Comparison of ENCODE assay signal across 9 cellular contexts in the genomic region with DNA sequence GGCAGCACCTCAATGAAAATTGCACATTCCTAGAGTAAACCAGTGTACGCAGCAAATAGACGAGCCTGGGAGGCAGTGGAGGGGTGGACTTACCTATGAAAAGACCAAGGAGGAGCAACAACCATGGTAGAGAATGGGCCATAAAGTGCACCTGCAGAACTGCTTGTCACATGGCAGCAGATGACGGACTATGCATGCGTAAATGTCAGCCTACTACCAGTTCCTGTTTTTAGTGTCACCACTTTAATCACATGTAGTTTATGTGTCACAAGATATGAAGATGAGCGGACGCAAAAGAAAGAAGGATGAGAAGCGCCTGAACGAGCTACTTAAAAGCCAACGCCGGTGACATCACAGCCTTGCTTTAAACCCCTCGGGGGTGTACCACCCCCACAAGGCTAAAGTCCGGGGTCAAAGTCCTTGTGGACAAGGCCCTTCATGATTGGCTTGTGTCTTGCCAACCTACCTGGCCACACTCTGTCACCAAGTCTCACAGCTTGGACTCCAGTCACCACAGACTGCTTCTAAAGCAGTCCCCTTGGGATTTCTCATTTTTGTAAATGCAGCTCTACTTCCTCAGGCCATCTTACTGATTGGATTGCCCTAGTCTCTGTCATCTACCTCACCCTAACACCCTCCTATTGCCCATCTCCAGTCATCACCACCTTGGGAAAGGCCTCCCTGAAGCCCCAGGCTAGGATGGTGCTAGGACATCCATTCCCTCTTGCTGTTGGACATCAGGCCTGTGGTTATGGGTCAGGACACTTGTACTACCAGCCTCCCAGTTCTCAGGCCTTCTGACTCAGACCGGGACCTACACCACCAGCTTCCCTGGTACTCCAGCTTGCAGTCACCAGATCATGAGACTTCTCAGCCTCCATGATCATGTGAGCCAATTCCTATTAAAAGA. TPM values are rescaled to one million over a fixed set of nuclear protein-coding genes. Genes with fewer than 3 reads are reported as not detected.
DNase-seq lines count a peak whose midpoint lies in the region; ATAC-seq and TF ChIP-seq lines count a peak whose summit lies in the region.
"Had no signal": no experiment of that assay in that cellular context is flagged by ENCODE, and none has a peak within 500 bp of the region (broad histone marks: within the 10 kb centered on the region; RNA-seq: fewer than 3 reads in every experiment).

No MANE protein-coding gene starts in this region.

- intact Hi-C loops in CD4-positive, alpha-beta memory T cell (cut with micrococcal nuclease): no loop called here
- intact Hi-C loops in psoas muscle (cut with DNase I): no loop called here

- 83 to 87% (median 86%) methylated on average over 13 of the region's 13 CpGs for WGBS in psoas muscle, 3 donors

- POLR2A ChIA-PET in CD4-positive, alpha-beta memory T cell (lab: Charles Lee; ENCODE audit: partially characterized antibody): no interaction called here

- CTCF ChIA-PET in CD4-positive, alpha-beta memory T cell (lab: Charles Lee; ENCODE audit: partially characterized antibody): interaction anchor here (1.0 to 1.6 kb wide), 3 partner anchors 9 to 76 kb away, joined by 3 to 6 read pairs (median 3); no protein-coding TSS in a partner anchor

- TF ChIP-seq CTCF in psoas muscle (IDR thresholded peaks at IDR 0.05): no peak

- no peak overlapping the region for H3K4me3 ChIP-seq in CD4-positive, alpha-beta memory T cell (ENCODE audit: low read length in 2 of 2)
- no peak overlapping the region for H3K4me3 ChIP-seq in psoas muscle

- H3K27ac ChIP-seq in CD4-positive, alpha-beta memory T cell (ENCODE audit: low read depth, low read length): no peak overlapping the region
- no peak overlapping the region for H3K27ac ChIP-seq in psoas muscle

- DNase-seq in CD4-positive, alpha-beta memory T cell: no peak
- DNase-seq in T-helper 17 cell: no peak
- no peak for DNase-seq in NCI-H446 (lab: John Stamatoyannopoulos, UW)
- no peak for DNase-seq in psoas muscle
- DNase-seq in middle frontal gyrus (ENCODE audit: extremely low spot score, low spot score): no peak

- H3K4me1 ChIP-seq in CD4-positive, alpha-beta memory T cell (ENCODE audit: insufficient read depth, low read length): peaks cover 8% of the 10 kb centered on the region
- H3K4me1 ChIP-seq in psoas muscle: no peaks in the 10 kb centered on the region

- no peaks in the 10 kb centered on the region for H3K36me3 ChIP-seq in CD4-positive, alpha-beta memory T cell (ENCODE audit: insufficient read depth, low read length)
- no peaks in the 10 kb centered on the region for H3K36me3 ChIP-seq in psoas muscle (ENCODE audit: insufficient read depth in 1 of 2, low read depth in 1 of 2)

- no peaks in the 10 kb centered on the region for H3K36me3 Mint-ChIP-seq in CD4-positive, alpha-beta memory T cell
- H3K36me3 Mint-ChIP-seq in T-helper 17 cell (ENCODE audit: low read depth): no peaks in the 10 kb centered on the region

- peak; percentile 91 for ATAC-seq in GM19372 (IDR thresholded peaks at IDR 0.05; ENCODE audit: low read depth, unreplicated experiment)
- ATAC-seq in HG03066 (IDR thresholded peaks at IDR 0.05; ENCODE audit: low read depth, unreplicated experiment): peak; percentile 85
- peak; percentile 83 for ATAC-seq in T-helper 17 cell
- ATAC-seq in psoas muscle: no peak
- ATAC-seq in HG03025 (IDR thresholded peaks at IDR 0.05; ENCODE audit: low FRiP score, unreplicated experiment): no peak

- no peaks in the 10 kb centered on the region for H3K27me3 Mint-ChIP-seq in CD4-positive, alpha-beta memory T cell
- no peaks in the 10 kb centered on the region for H3K27me3 Mint-ChIP-seq in T-helper 17 cell

- H3K4me3 Mint-ChIP-seq in CD4-positive, alpha-beta memory T cell: no peak overlapping the region
- H3K4me3 Mint-ChIP-seq in T-helper 17 cell: no peak overlapping the region

- peaks cover 2 to 11% (median 8%) of the 10 kb centered on the region in 4 donors for H3K4me1 Mint-ChIP-seq in CD4-positive, alpha-beta memory T cell
- H3K4me1 Mint-ChIP-seq in T-helper 17 cell: peaks cover 16% of the 10 kb centered on the region

- peaks cover 0 to 3% (median 0%) of the 10 kb centered on the region in 8 donors for H3K9me3 Mint-ChIP-seq in CD4-positive, alpha-beta memory T cell

- H3K9me3 ChIP-seq in CD4-positive, alpha-beta memory T cell (ENCODE audit: control insufficient read depth in 1 of 2, low read length in 2 of 2): no peaks in the 10 kb centered on the region
- no peaks in the 10 kb centered on the region for H3K9me3 ChIP-seq in T-helper 17 cell (ENCODE audit: control insufficient read depth, low read length, poor library complexity, severe bottlenecking)
- no peaks in the 10 kb centered on the region for H3K9me3 ChIP-seq in psoas muscle

- no peaks in the 10 kb centered on the region for H3K27me3 ChIP-seq in CD4-positive, alpha-beta memory T cell (ENCODE audit: insufficient read depth, low read length)
- peaks cover 0 to 2% (median 0%) of the 10 kb centered on the region in 3 donors for H3K27me3 ChIP-seq in psoas muscle (ENCODE audit: insufficient read depth in 3 of 3, low read length in 2 of 3)

- H3K27ac Mint-ChIP-seq in CD4-positive, alpha-beta memory T cell: peak overlapping the region in 4 of 7 donors; percentile 64 to 79 (median 68)
- H3K27ac Mint-ChIP-seq in T-helper 17 cell: peak overlapping the region; percentile 10

RNA-seq across cellular contexts. Expression of gene LY9, which starts 6.0 kb away (rescaled TPM):
- 100 to 1,000 TPM; 131 to 136 TPM for total RNA-seq in CD4-positive, alpha-beta memory T cell
- 100 to 1,000 TPM; 163 to 211 TPM for polyA plus RNA-seq in CD4-positive, alpha-beta memory T cell
- total RNA-seq in T-helper 17 cell (100 to 1,000 TPM in 1 of 2 donors, 10 to 100 TPM in 1; 96.6 to 124 TPM), psoas muscle (under 1 TPM in 3 of 4 donors, not detected in 1; 0.27 to 0.49 (median 0.38) TPM)
- under 1 TPM in 2 of 3 donors, not detected in 1; 0.06 to 0.10 TPM for polyA plus RNA-seq in psoas muscle
- polyA plus RNA-seq: BJ had no signal

RNA-seq across cellular contexts. Expression of gene SLAMF7, which starts 50.9 kb away (rescaled TPM):
- 1 to 10 TPM; 8.1 to 8.2 TPM for total RNA-seq in CD4-positive, alpha-beta memory T cell
- polyA plus RNA-seq in CD4-positive, alpha-beta memory T cell: 1 to 10 TPM; 2.8 TPM
- 1 to 10 TPM; 3.1 to 3.9 TPM for total RNA-seq in T-helper 17 cell
- under 1 TPM; 0.08 to 0.79 (median 0.73) TPM for total RNA-seq in psoas muscle
- under 1 TPM in 2 of 3 donors, not detected in 1; 0.06 to 0.07 TPM for polyA plus RNA-seq in psoas muscle
- polyA plus RNA-seq: BJ had no signal

Comparison
In these comparisons a context has a peak if more than half of its experiments do, and no peak if none do; other contexts are left out.
1. ATAC-seq: peak in GM19372 (single experiment), HG03066 (single experiment) and T-helper 17 cell (single experiment); none in psoas muscle (0 of 4) and HG03025 (single experiment).
2. RNA of gene LY9, which starts 6.0 kb away (total RNA-seq): 131 to 136 TPM in CD4-positive, alpha-beta memory T cell and 96.6 to 124 TPM in T-helper 17 cell; 0.27 to 0.49 TPM in psoas muscle; every median in the first group is over 10 times any median in the second.